1 cellular context compared by ENCODE assay signal in the genomic region with DNA sequence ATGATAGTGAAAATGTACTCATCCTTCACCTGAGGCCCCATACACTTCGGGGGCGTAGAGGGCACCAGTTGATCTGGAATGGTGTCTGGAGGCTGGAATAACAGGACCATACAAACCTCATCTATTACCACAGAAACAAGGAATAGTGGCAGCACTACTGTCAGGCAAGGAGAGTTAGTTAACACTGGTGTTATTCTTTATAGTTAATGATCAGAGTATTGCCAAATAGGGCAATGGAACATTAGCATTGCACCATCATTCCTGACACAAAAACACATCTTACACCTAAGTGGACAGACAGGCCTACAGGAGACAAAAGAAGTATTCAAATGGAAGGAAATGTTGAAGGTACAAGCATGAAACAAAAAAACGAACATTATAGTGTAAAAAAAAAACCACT.
TF ChIP-seq lines count a peak whose summit lies in the region.

No MANE protein-coding gene starts in this region.

TF ChIP-seq in GM12891, 5 proteins besides CTCF, POLR2A, EP300 and RAD21:
- TF ChIP-seq POU2F2 (IDR thresholded peaks at IDR 0.05; ENCODE audit: low read depth, low read length) (no peak), POLR2AphosphoS5 (IDR thresholded peaks at IDR 0.05; ENCODE audit: low read depth, low read length) (no peak), TAF1 (IDR thresholded peaks at IDR 0.05; ENCODE audit: low read depth, low read length) (no peak), SPI1 (IDR thresholded peaks at IDR 0.05; ENCODE audit: low read depth, low read length) (no peak), PAX5 (IDR thresholded peaks at IDR 0.05; ENCODE audit: insufficient read depth, low read length, severe bottlenecking) (no peak)
